ENCODE assay signal across 8 cellular contexts in genomic region chr21:35048183-35048601, GRCh38. TPM values are rescaled to one million over a fixed set of nuclear protein-coding genes. Genes with fewer than 3 reads are reported as not detected.
DNase-seq lines count a peak whose midpoint lies in the region; ATAC-seq and TF ChIP-seq lines count a peak whose summit lies in the region.

No MANE protein-coding gene starts in this region.

- ATAC-seq in right cardiac atrium (no peak), Right ventricle myocardium inferior (no peak), T-helper 17 cell (no peak), HG02571 (IDR thresholded peaks at IDR 0.05; ENCODE audit: unreplicated experiment) (no peak), GM21367 (IDR thresholded peaks at IDR 0.05; ENCODE audit: unreplicated experiment) (no peak), GM21619 (IDR thresholded peaks at IDR 0.05; ENCODE audit: unreplicated experiment) (no peak)

- WGBS in right cardiac atrium: 67% methylated on average over 6 of the region's 6 CpGs
- 35 to 50% (median 44%) methylated on average over 6 of the region's 6 CpGs for WGBS in stomach, 5 donors

- H3K36me3 ChIP-seq in stomach: no peaks in the 10 kb centered on the region

- H3K27me3 Mint-ChIP-seq in T-helper 17 cell: no peaks in the 10 kb centered on the region

- peaks cover 70% of the 10 kb centered on the region for H3K4me1 Mint-ChIP-seq in T-helper 17 cell

- TF ChIP-seq POLR2A in stomach (IDR thresholded peaks at IDR 0.05): no peak

- intact Hi-C loops in right cardiac atrium (cut with DNase I) (loop anchor here in 1 of 4 donors (10.0 kb wide), 1 partner anchor 347 kb away; no protein-coding TSS in a partner anchor), Right ventricle myocardium inferior (cut with DNase I) (no loop called here), stomach (cut with DNase I; ENCODE audit: low total_unique reads) (loop anchor here (5.0 kb wide), 1 partner anchor 156 kb away; no protein-coding TSS in a partner anchor)

- H3K9me3 ChIP-seq in right cardiac atrium (ENCODE audit: control insufficient read depth, low read length): no peaks in the 10 kb centered on the region
- H3K9me3 ChIP-seq in T-helper 17 cell (ENCODE audit: control insufficient read depth, low read length, poor library complexity, severe bottlenecking): no peaks in the 10 kb centered on the region
- H3K9me3 ChIP-seq in stomach: no peaks in the 10 kb centered on the region

- TF ChIP-seq CTCF in stomach (IDR thresholded peaks at IDR 0.05): no peak

- DNase-seq in right cardiac atrium: peak in 1 of 3 donors; percentile 59
- DNase-seq in Right ventricle myocardium inferior (ENCODE audit: missing footprints): no peak
- no peak for DNase-seq in T-helper 17 cell
- DNase-seq in fibroblast of gingiva (ENCODE audit: low read depth): peak; percentile 48
- no peak for DNase-seq in stomach

- H3K36me3 Mint-ChIP-seq in T-helper 17 cell (ENCODE audit: low read depth): peaks cover 10% of the 10 kb centered on the region

- no peaks in the 10 kb centered on the region for H3K4me1 ChIP-seq in right cardiac atrium (ENCODE audit: control insufficient read depth, insufficient read depth, low read length)
- H3K4me1 ChIP-seq in stomach: peaks cover 28 to 64% (median 45%) of the 10 kb centered on the region in 4 donors

- peak overlapping the region; percentile 85 for H3K4me3 Mint-ChIP-seq in T-helper 17 cell

- H3K27ac ChIP-seq in right cardiac atrium (ENCODE audit: low read length) (no peak overlapping the region), stomach (peak overlapping the region; percentile 63 to 86 (median 73))

- TF ChIP-seq EP300 in stomach (IDR thresholded peaks at IDR 0.05): no peak

- peak overlapping the region; percentile 96 for H3K27ac Mint-ChIP-seq in T-helper 17 cell

- H3K27me3 ChIP-seq in right cardiac atrium (ENCODE audit: control insufficient read depth, insufficient read depth) (no peaks in the 10 kb centered on the region), stomach (no peaks in the 10 kb centered on the region)

- H3K4me3 ChIP-seq in right cardiac atrium (ENCODE audit: low read length): peak overlapping the region; percentile 2
- H3K4me3 ChIP-seq in stomach: peak overlapping the region; percentile 20 to 43 (median 26)

RNA-seq across cellular contexts. Expression of gene RUNX1, which starts 0.9 kb away (rescaled TPM):
- total RNA-seq in right cardiac atrium: 10 to 100 TPM in 1 of 4 donors, 1 to 10 TPM in 3; 2.5 to 17.6 (median 5.0) TPM
- 0.81 TPM for polyA plus RNA-seq in right cardiac atrium
- 1.8 TPM for total RNA-seq in Right ventricle myocardium inferior
- 100 to 1,000 TPM in 1 of 2 donors, 10 to 100 TPM in 1; 97.0 to 110 TPM for total RNA-seq in T-helper 17 cell
- 100 to 1,000 TPM in 2 of 5 donors, 10 to 100 TPM in 3; 32.9 to 213 (median 83.0) TPM for total RNA-seq in stomach
- 10 to 100 TPM in 1 of 3 donors, 1 to 10 TPM in 2; 8.0 to 10.4 (median 9.3) TPM for polyA plus RNA-seq in stomach
